In the genomic region with DNA sequence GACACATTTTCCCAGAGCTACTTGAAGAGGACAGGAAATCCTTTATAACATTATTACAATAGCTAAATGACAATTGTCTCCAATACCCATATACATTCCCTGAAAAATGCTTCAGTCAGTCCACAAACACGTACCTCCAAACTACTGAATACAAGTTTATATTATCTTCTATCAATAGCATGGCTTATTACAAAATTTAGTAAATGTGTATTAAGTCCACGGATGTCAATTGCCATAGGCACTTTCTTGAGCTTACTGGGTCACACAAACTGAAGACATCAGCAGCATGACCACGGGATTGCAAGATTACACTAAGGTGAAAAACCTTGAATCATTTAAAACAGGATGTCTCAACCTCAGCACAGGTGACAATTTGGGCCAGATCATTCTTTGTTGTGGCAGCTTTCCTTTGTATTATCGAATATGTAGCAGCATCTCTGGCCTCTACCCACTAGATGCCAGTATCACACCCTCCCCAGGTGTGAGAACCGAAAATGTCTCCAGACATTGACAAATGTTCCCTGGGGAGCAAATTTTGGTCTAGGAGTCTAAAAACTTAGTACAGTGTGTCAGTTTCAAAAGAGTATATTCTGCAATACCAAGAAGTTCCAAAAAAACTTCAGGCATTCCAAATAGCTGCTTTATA, we compare ENCODE assay signal across 8 cellular contexts. TPM values are rescaled to one million over a fixed set of nuclear protein-coding genes. Genes with fewer than 3 reads are reported as not detected.
DNase-seq lines count a peak whose midpoint lies in the region; ATAC-seq and TF ChIP-seq lines count a peak whose summit lies in the region.

No MANE protein-coding gene starts in this region.

- peak; percentile 30 for TF ChIP-seq CTCF in hepatocyte (IDR thresholded peaks at IDR 0.05; ENCODE audit: poor library complexity)

- 35% methylated on average over 5 of the region's 5 CpGs for WGBS in hepatocyte (ENCODE audit: low lambda C conversion rate, missing lambda C conversion rate)

- H3K36me3 ChIP-seq in HAP-1 (replicated peaks) (peaks cover 5% of the 10 kb centered on the region), hepatocyte (replicated peaks; ENCODE audit: insufficient read depth, low read depth) (no peaks in the 10 kb centered on the region)

- H3K79me2 ChIP-seq in hepatocyte, result peaks cover 59% of the 10 kb centered on the region

- H3K4me2 ChIP-seq in hepatocyte, result peak overlapping the region; percentile 94

- H3K4me1 ChIP-seq in HAP-1, result peaks cover 24% of the 10 kb centered on the region
- H3K4me1 ChIP-seq in hepatocyte (ENCODE audit: insufficient read depth), result peaks cover 17% of the 10 kb centered on the region

- no peak overlapping the region for H2AFZ ChIP-seq in hepatocyte

- no peaks in the 10 kb centered on the region for H3K9me2 ChIP-seq in hepatocyte (replicated peaks; ENCODE audit: insufficient read depth)

- peaks cover 8 to 14% of the 10 kb centered on the region in 2 donors for H3K36me3 Mint-ChIP-seq in activated T-cell treated with anti-CD3 and anti-CD28 coated beads, Interleukin-2, amount 50 U/mL, for 72 hours (ENCODE audit: insufficient read depth in 2 of 2)

- H3K4me3 ChIP-seq in HAP-1 (peak overlapping the region; percentile 42), hepatocyte (peak overlapping the region; percentile 86)

- H3K4me3 Mint-ChIP-seq in activated T-cell treated with anti-CD3 and anti-CD28 coated beads, Interleukin-2, amount 50 U/mL, for 72 hours, result peak overlapping the region; percentile 97

- H3K27me3 Mint-ChIP-seq in activated T-cell treated with anti-CD3 and anti-CD28 coated beads, Interleukin-2, amount 50 U/mL, for 72 hours (ENCODE audit: low read depth), result no peaks in the 10 kb centered on the region

- in situ Hi-C loops in HAP-1 (cut with MboI; ENCODE audit: low sequenced_read_pairs), result no loop called here

- peaks cover 47% of the 10 kb centered on the region for H4K20me1 ChIP-seq in hepatocyte (ENCODE audit: insufficient read depth, poor library complexity, severe bottlenecking)

- H3K9me3 Mint-ChIP-seq in activated T-cell treated with anti-CD3 and anti-CD28 coated beads, Interleukin-2, amount 50 U/mL, for 72 hours, result no peaks in the 10 kb centered on the region

- H3K9me3 ChIP-seq in HAP-1, result no peaks in the 10 kb centered on the region
- no peaks in the 10 kb centered on the region for H3K9me3 ChIP-seq in hepatocyte (ENCODE audit: low read depth)

- DNase-seq in DMS79 treated with DMSO at 0.1 percent for 48 hours (lab: John Stamatoyannopoulos, UW) (peak; percentile 67), DMS79 (lab: John Stamatoyannopoulos, UW) (no peak), HAP-1 (ENCODE audit: low spot score in 2 of 2) (no peak), NCI-H1105 (lab: John Stamatoyannopoulos, UW) (peak; percentile 29), hepatocyte (ENCODE audit: low spot score) (peak; percentile 26), SKM-1 (lab: John Stamatoyannopoulos, UW; ENCODE audit: unreplicated experiment) (no peak)
- peak; percentile 57 to 58 for DNase-seq in activated T-cell treated with anti-CD3 and anti-CD28 coated beads, Interleukin-2, amount 50 U/mL, for 72 hours
- peak; percentile 55 for DNase-seq in stimulated activated CD4-positive, alpha-beta T cell treated with anti-CD3 and anti-CD28 coated beads, Interleukin-4, amount 100 ng/mL, for 24 hours

- H3K27ac ChIP-seq in hepatocyte, result no peak overlapping the region

- peaks cover 56% of the 10 kb centered on the region for H3K4me1 Mint-ChIP-seq in activated T-cell treated with anti-CD3 and anti-CD28 coated beads, Interleukin-2, amount 50 U/mL, for 72 hours (ENCODE audit: low read depth)

- H3K27me3 ChIP-seq in HAP-1 (ENCODE audit: low read depth) (no peaks in the 10 kb centered on the region), hepatocyte (no peaks in the 10 kb centered on the region)

- ATAC-seq in activated T-cell treated with anti-CD3 and anti-CD28 coated beads, Interleukin-2, amount 50 U/mL, for 72 hours (replicated peaks in 1 of 2), result peak; percentile 52 to 61

- H3K27ac Mint-ChIP-seq in activated T-cell treated with anti-CD3 and anti-CD28 coated beads, Interleukin-2, amount 50 U/mL, for 72 hours, result peak overlapping the region; percentile 99

RNA-seq across cellular contexts. Expression of gene MBD2, which starts 1.4 kb away (rescaled TPM):
- 100 to 1,000 TPM; 206 to 207 TPM for total RNA-seq in activated T-cell treated with anti-CD3 and anti-CD28 coated beads, Interleukin-2, amount 50 U/mL, for 72 hours
- total RNA-seq in hepatocyte, result 14.4 and 16.8 TPM in 2 replicates
- 56.8 and 72.2 TPM in 2 replicates for polyA plus RNA-seq in hepatocyte

RNA-seq across cellular contexts. Expression of gene POLI, which starts 46.3 kb away (rescaled TPM):
- total RNA-seq in activated T-cell treated with anti-CD3 and anti-CD28 coated beads, Interleukin-2, amount 50 U/mL, for 72 hours, result 10 to 100 TPM; 29.5 to 30.8 TPM
- total RNA-seq in hepatocyte, result 30.0 and 38.1 TPM in 2 replicates
- polyA plus RNA-seq in hepatocyte, result 19.9 and 32.0 TPM in 2 replicates

Comparison
In these comparisons a context has a peak if more than half of its experiments do, and no peak if none do; other contexts are left out.
1. DNase-seq: peak in DMS79 treated with DMSO at 0.1 percent for 48 hours (single experiment), NCI-H1105 (single experiment), activated T-cell treated with anti-CD3 and anti-CD28 coated beads, Interleukin-2, amount 50 U/mL, for 72 hours (2 of 2), hepatocyte (single experiment) and stimulated activated CD4-positive, alpha-beta T cell treated with anti-CD3 and anti-CD28 coated beads, Interleukin-4, amount 100 ng/mL, for 24 hours (single experiment); none in DMS79 (single experiment), HAP-1 (0 of 2) and SKM-1 (single experiment).
2. RNA of gene MBD2, which starts 1.4 kb away (total RNA-seq): 206 to 207 TPM in activated T-cell treated with anti-CD3 and anti-CD28 coated beads, Interleukin-2, amount 50 U/mL, for 72 hours; 14.4 to 16.8 TPM in hepatocyte; every median in the first group is over 10 times any median in the second.